8 cellular contexts compared by ENCODE assay signal in the genomic region with DNA sequence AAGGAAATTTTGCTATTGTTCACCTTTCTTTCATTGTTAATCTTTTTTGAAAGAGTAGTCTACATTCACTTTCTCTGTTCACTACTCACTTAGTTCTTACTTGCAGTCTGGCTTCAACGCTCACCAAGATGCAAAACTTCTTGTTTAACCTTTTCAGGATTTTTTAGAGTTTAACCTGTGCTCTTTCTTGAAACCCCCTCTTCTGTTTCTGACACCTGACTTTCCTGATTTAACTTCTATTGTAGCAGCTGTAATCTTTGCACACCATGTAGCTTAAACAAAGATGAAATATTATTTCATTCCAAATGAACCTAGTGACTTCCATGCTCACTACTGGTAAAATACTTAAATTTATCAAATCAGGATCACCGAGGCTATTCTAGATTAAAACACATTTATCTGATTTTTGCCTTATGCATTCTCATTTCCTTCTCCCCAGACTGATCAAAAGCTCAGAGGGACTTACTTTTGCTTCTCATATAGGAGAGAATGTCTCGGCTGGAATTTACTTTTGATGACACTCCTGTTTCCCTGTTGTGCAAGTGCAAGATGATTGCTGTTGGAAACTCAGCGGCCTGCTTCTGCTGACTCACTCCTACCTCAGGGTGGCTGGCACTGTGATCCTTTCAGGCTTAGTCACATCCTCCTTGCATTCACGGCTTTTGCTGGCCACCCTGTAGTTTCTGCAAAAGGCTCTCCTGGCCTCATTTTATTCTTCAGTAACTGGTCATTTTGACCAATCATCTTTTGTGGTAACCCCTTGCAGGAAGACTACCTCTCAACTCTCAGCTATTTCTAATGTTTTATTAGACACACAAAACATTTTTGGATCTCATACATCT.
DNase-seq lines count a peak whose midpoint lies in the region; ATAC-seq and FAIRE-seq lines count a peak whose summit lies in the region.

No MANE protein-coding gene starts in this region.

- no peak overlapping the region for H3K4ac ChIP-seq in neuronal stem cell (ENCODE audit: low read length)

- ATAC-seq in HG03354 (IDR thresholded peaks at IDR 0.05; ENCODE audit: poor library complexity, severe bottlenecking, unreplicated experiment), result peak; percentile 68
- ATAC-seq in HG03039 (IDR thresholded peaks at IDR 0.05; ENCODE audit: unreplicated experiment), result no peak

- no peaks in the 10 kb centered on the region for H3K79me1 ChIP-seq in neuronal stem cell (ENCODE audit: low read depth, low read length)

- H3K4me3 ChIP-seq in neuronal stem cell (ENCODE audit: low read length in 2 of 2), result no peak overlapping the region

- H4K8ac ChIP-seq in neuronal stem cell (ENCODE audit: low read depth, low read length), result no peak overlapping the region

- H3K23ac ChIP-seq in neuronal stem cell (ENCODE audit: low read depth, low read length, poor library complexity), result no peak overlapping the region

- H2BK12ac ChIP-seq in neuronal stem cell (ENCODE audit: low read length), result no peak overlapping the region

- no peak overlapping the region for H2BK15ac ChIP-seq in neuronal stem cell (ENCODE audit: low read length)

- peak overlapping the region; percentile 78 for H2AFZ ChIP-seq in neuronal stem cell (ENCODE audit: low read length)

- WGBS in neuronal stem cell (ENCODE audit: extremely low coverage in 2 of 2, insufficient read length in 2 of 2, insufficient replicate concordance in 1 of 2), 2 donors, result no CpG with 5 or more reads among the region's 5 CpGs

- DNase-seq in GDM1 (lab: John Stamatoyannopoulos, UW) (peak; percentile 21), dermis microvascular lymphatic vessel endothelial cell (ENCODE audit: low read depth in 2 of 2) (peak; percentile 24 to 94), neuronal stem cell (ENCODE audit: low spot score) (no peak), urothelium cell line (ENCODE audit: low spot score) (peak; percentile 80), midbrain (lab: John Stamatoyannopoulos, UW) (no peak)
- DNase-seq in activated CD4-positive, alpha-beta T cell treated with anti-CD3 and anti-CD28 coated beads for 24 hours (ENCODE audit: low read depth in 2 of 2), result peak; percentile 32 to 36

- H3K36me3 ChIP-seq in neuronal stem cell (replicated peaks in 1 of 2; ENCODE audit: control insufficient read depth in 2 of 2, insufficient read depth in 2 of 2, low read length in 2 of 2), result no peaks in the 10 kb centered on the region

- H3K4me1 ChIP-seq in neuronal stem cell (ENCODE audit: control insufficient read depth in 2 of 2, insufficient read depth in 1 of 2, low read depth in 1 of 2, low read length in 2 of 2), result peaks cover 0 to 2% of the 10 kb centered on the region in 2 donors

- H3K14ac ChIP-seq in neuronal stem cell (ENCODE audit: low read length), result no peak overlapping the region

- H3K9me3 ChIP-seq in neuronal stem cell (replicated peaks in 1 of 2; ENCODE audit: control insufficient read depth in 2 of 2, insufficient read depth in 1 of 2, low read depth in 1 of 2, low read length in 2 of 2), result no peaks in the 10 kb centered on the region

- H3K4me2 ChIP-seq in neuronal stem cell (ENCODE audit: insufficient read depth, low read length, poor library complexity, severe bottlenecking), result no peak overlapping the region

- H3K27me3 ChIP-seq in neuronal stem cell (ENCODE audit: control insufficient read depth in 3 of 3, insufficient read depth in 3 of 3, low read depth in 1 of 3, low read length in 3 of 3), result no peaks in the 10 kb centered on the region

- no peak overlapping the region for H2AK5ac ChIP-seq in neuronal stem cell (ENCODE audit: low read depth, low read length)

- no peak overlapping the region for H2BK5ac ChIP-seq in neuronal stem cell (ENCODE audit: low read length)

- H2BK120ac ChIP-seq in neuronal stem cell (ENCODE audit: low read depth, low read length), result no peak overlapping the region

- H4K91ac ChIP-seq in neuronal stem cell (ENCODE audit: low read depth, low read length, poor library complexity), result no peak overlapping the region

- H3K9ac ChIP-seq in neuronal stem cell (ENCODE audit: low read depth, low read length, poor library complexity), result no peak overlapping the region

- no peak overlapping the region for H3K27ac ChIP-seq in neuronal stem cell (replicated peaks; ENCODE audit: low read length)

- FAIRE-seq in urothelium cell line (lab: Jason Lieb, UNC), result no peak

- H3K18ac ChIP-seq in neuronal stem cell (ENCODE audit: low read length), result no peak overlapping the region

Comparison
In these comparisons a context has a peak if more than half of its experiments do, and no peak if none do; other contexts are left out.
1. DNase-seq: peak in GDM1 (single experiment), activated CD4-positive, alpha-beta T cell treated with anti-CD3 and anti-CD28 coated beads for 24 hours (2 of 2), dermis microvascular lymphatic vessel endothelial cell (2 of 2) and urothelium cell line (single experiment); none in neuronal stem cell (single experiment) and midbrain (single experiment).